Comparison of ENCODE assay signal across 8 cellular contexts in the genomic region with DNA sequence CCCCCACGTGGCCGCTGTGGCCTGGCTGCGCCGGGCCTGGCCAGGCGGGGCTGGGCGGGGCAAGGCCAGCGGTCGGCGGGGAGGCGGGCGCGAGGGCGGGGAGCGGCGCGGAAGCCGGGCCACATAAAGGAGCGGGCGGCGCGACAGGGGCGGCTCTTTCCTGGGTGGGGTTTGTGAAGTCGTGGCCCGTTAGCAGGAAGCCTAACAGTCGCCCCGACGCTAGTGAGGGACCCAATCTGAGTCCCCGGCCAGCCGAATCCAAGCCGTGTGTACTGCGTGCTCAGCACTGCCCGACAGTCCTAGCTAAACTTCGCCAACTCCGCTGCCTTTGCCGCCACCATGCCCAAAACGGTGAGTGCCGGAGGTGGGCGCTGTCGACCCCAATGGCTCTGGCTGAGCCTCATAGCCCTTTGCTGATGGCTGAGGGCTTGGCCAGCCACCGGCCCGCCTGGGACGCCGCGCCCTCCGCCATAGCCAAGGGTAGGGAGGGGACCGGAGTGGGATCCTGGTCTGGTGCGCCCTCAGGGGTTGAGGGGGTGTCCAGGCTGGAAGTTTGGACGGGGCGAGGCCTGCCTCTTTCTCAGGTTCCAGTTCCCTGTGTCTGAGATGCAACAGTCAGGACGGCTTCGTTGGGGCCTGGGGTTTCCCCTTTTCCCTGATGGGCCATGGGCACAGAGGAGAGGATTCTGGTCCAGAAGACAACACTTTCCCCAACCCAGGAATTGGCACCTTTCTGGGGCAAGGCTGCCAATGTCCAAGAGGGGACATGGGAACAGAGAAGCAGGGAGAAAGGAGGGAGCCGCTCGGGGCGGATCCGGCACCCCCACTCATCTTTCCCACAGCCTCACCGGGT. TPM values are rescaled to one million over a fixed set of nuclear protein-coding genes. Genes with fewer than 3 reads are reported as not detected.
DNase-seq lines count a peak whose midpoint lies in the region; ATAC-seq, FAIRE-seq and TF ChIP-seq lines count a peak whose summit lies in the region.

TSS of gene MSN (plus strand) at position 152 of the 853 bp plus-strand sequence. CDS start at position 340, 188 bp downstream.

- H3K27ac Mint-ChIP-seq in activated naive CD8-positive, alpha-beta T cell: peak within 1 kb of the TSS; percentile 99

- intact Hi-C loops in cardiac septum (cut with DNase I): loop anchor here (2.0 kb wide), 2 partner anchors 23 to 71 kb away; no protein-coding TSS in a partner anchor
- intact Hi-C loops in uterus (cut with DNase I; ENCODE audit: low total_unique reads): no loop called here

- H3K9me3 Mint-ChIP-seq in activated naive CD8-positive, alpha-beta T cell (ENCODE audit: low read depth): no peaks in the 10 kb centered on the region

- H3K4me3 Mint-ChIP-seq in activated naive CD8-positive, alpha-beta T cell: peak within 1 kb of the TSS; percentile 96

- H3K4me1 ChIP-seq in uterus: no peaks in the 10 kb centered on the region

- peak; percentile 84 for DNase-seq in AG20443 (ENCODE audit: low spot score)
- DNase-seq in GM19239 (ENCODE audit: insufficient read length, low spot score): no peak
- peak; percentile 5 for DNase-seq in SKM-1 (lab: John Stamatoyannopoulos, UW; ENCODE audit: unreplicated experiment)
- DNase-seq in cardiac septum (ENCODE audit: low spot score): peak; percentile 95
- DNase-seq in pulmonary artery endothelial cell (ENCODE audit: low read depth, low spot score): no peak
- peak; percentile 72 to 77 for DNase-seq in uterus

- peak within 1 kb of the TSS; percentile 96 to 98 for H3K27ac ChIP-seq in uterus

- peak; percentile 94 for FAIRE-seq in GM19239 (lab: Jason Lieb, UNC)

- peak; percentile 78 for ATAC-seq in HG03442 (IDR thresholded peaks at IDR 0.05; ENCODE audit: unreplicated experiment)

- no peak for TF ChIP-seq CTCF in uterus (IDR thresholded peaks at IDR 0.05)

- H3K4me1 Mint-ChIP-seq in activated naive CD8-positive, alpha-beta T cell (ENCODE audit: low read depth): peaks cover 35% of the 10 kb centered on the region

- no peaks in the 10 kb centered on the region for H3K9me3 ChIP-seq in uterus

- H3K27me3 ChIP-seq in uterus: no peaks in the 10 kb centered on the region

- H3K27me3 Mint-ChIP-seq in activated naive CD8-positive, alpha-beta T cell: no peaks in the 10 kb centered on the region

- H3K4me3 ChIP-seq in uterus: peak within 1 kb of the TSS; percentile 60 to 90

- TF ChIP-seq POLR2A in uterus (IDR thresholded peaks at IDR 0.05): peak; percentile 49 to 69

- peaks cover 11% of the 10 kb centered on the region for H3K36me3 Mint-ChIP-seq in activated naive CD8-positive, alpha-beta T cell

- H3K36me3 ChIP-seq in uterus: no peaks in the 10 kb centered on the region

RNA-seq across cellular contexts. Expression of gene MSN, which starts in this region (rescaled TPM):
- total RNA-seq in cardiac septum (177 TPM), pulmonary artery endothelial cell (509 and 653 TPM in 2 replicates), uterus (100 to 1,000 TPM; 106 to 285 (median 137) TPM)

Comparison
In these comparisons a context has a peak if more than half of its experiments do, and no peak if none do; other contexts are left out.
1. DNase-seq: peak in AG20443 (single experiment), SKM-1 (single experiment), cardiac septum (single experiment) and uterus (2 of 2); none in GM19239 (single experiment) and pulmonary artery endothelial cell (single experiment).